8 cellular contexts compared by ENCODE assay signal in the genomic region with DNA sequence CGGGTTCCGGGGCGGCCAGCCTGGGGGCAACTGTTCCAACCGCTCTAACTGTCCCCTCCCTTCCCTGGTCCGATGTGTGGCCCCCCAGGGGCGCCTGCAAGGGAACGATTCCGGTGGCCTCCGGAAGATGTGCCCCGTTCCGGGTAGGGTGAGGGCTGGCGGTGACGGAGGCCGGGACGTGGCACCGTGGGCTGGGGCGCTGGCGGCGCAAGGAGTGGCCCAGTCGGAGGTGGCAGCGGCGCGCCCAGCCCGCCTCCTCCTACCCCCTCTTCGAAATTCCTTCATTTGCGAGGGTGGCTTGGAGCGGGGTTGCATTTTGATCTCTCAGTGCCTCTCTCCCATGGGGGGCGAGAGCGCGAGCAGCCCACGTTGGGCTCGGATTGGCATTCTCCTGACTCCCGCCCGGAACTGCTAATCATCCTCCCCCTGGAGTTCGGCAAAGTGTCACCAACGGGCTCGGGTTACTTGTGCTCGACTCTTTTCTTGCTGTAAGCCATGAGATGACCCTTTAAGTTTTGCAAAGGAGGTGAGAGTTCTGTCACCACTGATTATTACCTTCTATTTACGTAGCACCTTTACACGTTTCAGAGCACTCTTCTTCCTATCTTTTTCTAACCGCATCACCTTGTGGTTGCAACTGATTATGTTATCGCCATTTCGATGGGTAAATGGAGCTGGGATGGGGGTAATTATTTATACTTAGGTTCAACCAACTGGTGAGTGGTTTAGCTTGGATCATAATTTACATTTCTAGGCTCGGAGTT. TPM values are rescaled to one million over a fixed set of nuclear protein-coding genes. Genes with fewer than 3 reads are reported as not detected.
DNase-seq lines count a peak whose midpoint lies in the region; ATAC-seq and TF ChIP-seq lines count a peak whose summit lies in the region.

No MANE protein-coding gene starts in this region.

- peak overlapping the region; percentile 76 for H3K4me2 ChIP-seq in trophoblast cell (ENCODE audit: low read length)

- TF ChIP-seq POLR2A in transverse colon (IDR thresholded peaks at IDR 0.05): no peak

- CTCF ChIA-PET in CD8-positive, alpha-beta T cell (lab: Charles Lee): interaction anchor here (1.0 to 3.0 kb wide), 4 partner anchors 26 to 310 kb away, joined by 3 to 16 read pairs (median 4); no protein-coding TSS in a partner anchor

- H2AFZ ChIP-seq in trophoblast cell (ENCODE audit: insufficient read depth, low read length, poor library complexity): peak overlapping the region; percentile 53

- H3K79me2 ChIP-seq in trophoblast cell (ENCODE audit: control insufficient read depth, insufficient read depth, low read length, poor library complexity): peaks cover 7% of the 10 kb centered on the region

- H3K4me3 ChIP-seq in CD8-positive, alpha-beta T cell (ENCODE audit: low read depth, low read length): peak overlapping the region; percentile 92
- H3K4me3 ChIP-seq in trophoblast cell (ENCODE audit: low read depth, low read length) (peak overlapping the region; percentile 92), transverse colon (peak overlapping the region; percentile 61 to 93 (median 88))

- ATAC-seq in CD8-positive, alpha-beta T cell: peak; percentile 45
- ATAC-seq in GM19452 (IDR thresholded peaks at IDR 0.05; ENCODE audit: unreplicated experiment) (peak; percentile 40), HG03575 (IDR thresholded peaks at IDR 0.05; ENCODE audit: extremely low read depth, insufficient number of reproducible peaks, low FRiP score, unreplicated experiment) (peak; percentile 17), Right ventricle myocardium superior (ENCODE audit: poor library complexity) (peak; percentile 85)
- peak; percentile 73 to 74 for ATAC-seq in activated naive CD4-positive, alpha-beta T cell treated with anti-CD3 and anti-CD28 coated beads, Interleukin-2, amount 50 U/mL, for 72 hours

- no peak overlapping the region for H3K23ac ChIP-seq in trophoblast cell (ENCODE audit: low read length)

- H3K9me3 ChIP-seq in CD8-positive, alpha-beta T cell (ENCODE audit: low read length): no peaks in the 10 kb centered on the region
- H3K9me3 ChIP-seq in trophoblast cell (ENCODE audit: insufficient read depth, low read depth, low read length): no peaks in the 10 kb centered on the region
- H3K9me3 ChIP-seq in transverse colon: no peaks in the 10 kb centered on the region

- no peaks in the 10 kb centered on the region for H3K9me3 Mint-ChIP-seq in CD8-positive, alpha-beta T cell
- H3K9me3 Mint-ChIP-seq in activated naive CD4-positive, alpha-beta T cell treated with anti-CD3 and anti-CD28 coated beads, Interleukin-2, amount 50 U/mL, for 72 hours: no peaks in the 10 kb centered on the region

- H3K79me1 ChIP-seq in trophoblast cell (ENCODE audit: low read length): peaks cover 8% of the 10 kb centered on the region

- peak overlapping the region; percentile 97 for H3K4ac ChIP-seq in trophoblast cell (ENCODE audit: low read depth, low read length)

- H3K4me3 Mint-ChIP-seq in CD8-positive, alpha-beta T cell: peak overlapping the region; percentile 98

- H3K4me1 ChIP-seq in CD8-positive, alpha-beta T cell (ENCODE audit: insufficient read depth, low read length): peaks cover 43% of the 10 kb centered on the region
- H3K4me1 ChIP-seq in trophoblast cell (ENCODE audit: control insufficient read depth in 1 of 2, insufficient read depth in 2 of 2, low read length in 2 of 2): no peaks in the 10 kb centered on the region
- peaks cover 11 to 28% (median 15%) of the 10 kb centered on the region in 4 donors for H3K4me1 ChIP-seq in transverse colon

- DNase-seq in CD8-positive, alpha-beta T cell: peak in 6 of 7 experiments; percentile 30 to 63 (median 52)
- peak; percentile 13 for DNase-seq in SHP77 treated with DMSO at 0.1 percent for 48 hours (lab: John Stamatoyannopoulos, UW)
- DNase-seq in activated naive CD4-positive, alpha-beta T cell treated with anti-CD3 and anti-CD28 coated beads, Interleukin-2, amount 50 U/mL, for 72 hours (ENCODE audit: low spot score in 2 of 2): peak; percentile 68 to 78
- peak; percentile 78 for DNase-seq in Right ventricle myocardium superior
- DNase-seq in trophoblast cell: peak; percentile 46 to 64
- DNase-seq in transverse colon: peak; percentile 75

- no CpG with 5 or more reads among the region's 44 CpGs for WGBS in trophoblast cell (ENCODE audit: extremely low coverage, insufficient coverage, insufficient read length)
- 0% methylated on average over 7 to 35 of the region's 44 CpGs for WGBS in transverse colon (ENCODE audit: low coverage in 1 of 2), 2 donors

- H3K36me3 ChIP-seq in CD8-positive, alpha-beta T cell (ENCODE audit: insufficient read depth, low read length): no peaks in the 10 kb centered on the region
- H3K36me3 ChIP-seq in trophoblast cell (ENCODE audit: control insufficient read depth in 1 of 2, insufficient read depth in 2 of 2, low read length in 2 of 2) (peaks cover 5% of the 10 kb centered on the region in 2 experiments), transverse colon (no peaks in the 10 kb centered on the region)

- no peak for TF ChIP-seq EP300 in transverse colon (IDR thresholded peaks at IDR 0.05; ENCODE audit: low read depth)

- H3K18ac ChIP-seq in trophoblast cell (ENCODE audit: low read length): peak overlapping the region; percentile 93

- H4K91ac ChIP-seq in trophoblast cell (ENCODE audit: low read depth, low read length): peak overlapping the region; percentile 84

- H4K8ac ChIP-seq in trophoblast cell (ENCODE audit: low read depth, low read length): peak overlapping the region; percentile 78

- peak overlapping the region; percentile 57 for H2BK120ac ChIP-seq in trophoblast cell (ENCODE audit: insufficient read depth, low read length, poor library complexity)

- H3K27me3 Mint-ChIP-seq in CD8-positive, alpha-beta T cell (ENCODE audit: low read depth): no peaks in the 10 kb centered on the region

- no peak for TF ChIP-seq CTCF in CD8-positive, alpha-beta T cell (IDR thresholded peaks at IDR 0.05)
- peak in 3 of 5 experiments; percentile 4 to 51 (median 42) for TF ChIP-seq CTCF in transverse colon (IDR thresholded peaks at IDR 0.05)

- peak overlapping the region; percentile 97 for H3K27ac Mint-ChIP-seq in CD8-positive, alpha-beta T cell
- peak overlapping the region; percentile 94 to 96 for H3K27ac Mint-ChIP-seq in activated naive CD4-positive, alpha-beta T cell treated with anti-CD3 and anti-CD28 coated beads, Interleukin-2, amount 50 U/mL, for 72 hours

- H2BK5ac ChIP-seq in trophoblast cell (ENCODE audit: low read depth, low read length, poor library complexity): peak overlapping the region; percentile 87

- H3K9ac ChIP-seq in trophoblast cell (ENCODE audit: low read length): peak overlapping the region; percentile 88

- no peak overlapping the region for H2BK12ac ChIP-seq in trophoblast cell (ENCODE audit: low read length)

- H4K12ac ChIP-seq in trophoblast cell (ENCODE audit: low read depth, low read length): peak overlapping the region; percentile 65

- POLR2A ChIA-PET in CD8-positive, alpha-beta T cell (lab: Charles Lee): interaction anchor here (1.0 to 1.5 kb wide), 5 partner anchors 27 to 517 kb away, joined by 3 to 10 read pairs (median 4); a partner anchor contains a TSS

- in situ Hi-C loops in transverse colon (cut with MboI; ENCODE audit: low pct_ligation_motif_present in 1 of 4, low pct_unique_long_range_greater_than_20kb in 1 of 4, low sequenced_read_pairs in 3 of 4): no loop called here

- intact Hi-C loops in CD8-positive, alpha-beta T cell (cut with DNase I, micrococcal nuclease): loop anchor here (1.0 to 10.0 kb wide), 6 partner anchors 53 to 1784 kb away; a partner anchor contains a TSS
- intact Hi-C loops in Right ventricle myocardium superior (cut with DNase I): no loop called here
- intact Hi-C loops in transverse colon (cut with DNase I; ENCODE audit: low total_unique reads): no loop called here

- peak overlapping the region; percentile 94 for H3K14ac ChIP-seq in trophoblast cell (ENCODE audit: low read length)

- no peaks in the 10 kb centered on the region for H3K27me3 ChIP-seq in CD8-positive, alpha-beta T cell (ENCODE audit: insufficient read depth, low read length)
- H3K27me3 ChIP-seq in trophoblast cell (ENCODE audit: insufficient read depth, low read length): no peaks in the 10 kb centered on the region
- H3K27me3 ChIP-seq in transverse colon: no peaks in the 10 kb centered on the region

- peak overlapping the region; percentile 100 for H3K27ac ChIP-seq in CD8-positive, alpha-beta T cell (ENCODE audit: low read depth, low read length)
- H3K27ac ChIP-seq in trophoblast cell (ENCODE audit: low read depth, low read length): peak overlapping the region; percentile 85
- peak overlapping the region; percentile 97 to 100 (median 100) for H3K27ac ChIP-seq in transverse colon

- peak overlapping the region; percentile 59 for H2AK5ac ChIP-seq in trophoblast cell (ENCODE audit: low read length)

- H3K4me1 Mint-ChIP-seq in CD8-positive, alpha-beta T cell (ENCODE audit: low read depth): peaks cover 50% of the 10 kb centered on the region

- H3K36me3 Mint-ChIP-seq in CD8-positive, alpha-beta T cell: peaks cover 24% of the 10 kb centered on the region
- peaks cover 8 to 16% of the 10 kb centered on the region in 2 donors for H3K36me3 Mint-ChIP-seq in activated naive CD4-positive, alpha-beta T cell treated with anti-CD3 and anti-CD28 coated beads, Interleukin-2, amount 50 U/mL, for 72 hours

RNA-seq across cellular contexts. Expression of a gene that starts 0.7 kb away (rescaled TPM):
- total RNA-seq in CD8-positive, alpha-beta T cell: 100 to 1,000 TPM; 266 to 279 TPM
- total RNA-seq in activated naive CD4-positive, alpha-beta T cell treated with anti-CD3 and anti-CD28 coated beads, Interleukin-2, amount 50 U/mL, for 72 hours: 10 to 100 TPM; 68.1 to 72.4 TPM
- 24.8 TPM for total RNA-seq in Right ventricle myocardium superior
- 60.7 and 61.4 TPM in 2 replicates for polyA plus RNA-seq in trophoblast cell (2013)
- 10 to 100 TPM; 28.3 to 82.4 (median 77.2) TPM for total RNA-seq in transverse colon

RNA-seq across cellular contexts. Expression of a gene that starts 38.7 kb away (rescaled TPM):
- total RNA-seq in CD8-positive, alpha-beta T cell: 1 to 10 TPM; 1.1 to 1.2 TPM
- under 1 TPM; 0.18 to 0.21 TPM for total RNA-seq in activated naive CD4-positive, alpha-beta T cell treated with anti-CD3 and anti-CD28 coated beads, Interleukin-2, amount 50 U/mL, for 72 hours
- total RNA-seq in Right ventricle myocardium superior: not detected
- polyA plus RNA-seq in trophoblast cell (2013): 0.07 and 0.12 TPM in 2 replicates
- total RNA-seq in transverse colon: not detected

RNA-seq across cellular contexts. Expression of a gene that starts 53.4 kb away (rescaled TPM):
- total RNA-seq in CD8-positive, alpha-beta T cell: 1,000 to 10,000 TPM; 2,888 to 2,889 TPM
- total RNA-seq in activated naive CD4-positive, alpha-beta T cell treated with anti-CD3 and anti-CD28 coated beads, Interleukin-2, amount 50 U/mL, for 72 hours: 1,000 to 10,000 TPM; 2,907 to 3,757 TPM
- total RNA-seq in Right ventricle myocardium superior: 939 TPM
- polyA plus RNA-seq in trophoblast cell (2013): 4,392 and 4,726 TPM in 2 replicates
- total RNA-seq in transverse colon: 1,000 to 10,000 TPM in 3 of 4 donors, 100 to 1,000 TPM in 1; 714 to 2,921 (median 2,064) TPM

Comparison
In these comparisons a context has a peak if more than half of its experiments do, and no peak if none do; other contexts are left out.
1. Peak in every context shown above with its lines: DNase-seq, ATAC-seq, H3K4me3 ChIP-seq and H3K27ac ChIP-seq.
2. ATAC-seq: peak in every context shown above with its lines; median percentile 85 in Right ventricle myocardium superior; 74 in activated naive CD4-positive, alpha-beta T cell treated with anti-CD3 and anti-CD28 coated beads, Interleukin-2, amount 50 U/mL, for 72 hours; 45 in CD8-positive, alpha-beta T cell; 40 in GM19452; 17 in HG03575.
3. DNase-seq: peak in every context shown above with its lines; median percentile 78 in Right ventricle myocardium superior; 75 in transverse colon; 73 in activated naive CD4-positive, alpha-beta T cell treated with anti-CD3 and anti-CD28 coated beads, Interleukin-2, amount 50 U/mL, for 72 hours; 55 in trophoblast cell; 52 in CD8-positive, alpha-beta T cell; 13 in SHP77 treated with DMSO at 0.1 percent for 48 hours.
4. intact Hi-C loops: an anchor here in CD8-positive, alpha-beta T cell (1.0 to 10.0 kb wide); none called in Right ventricle myocardium superior and transverse colon.